Comparison of ENCODE assay signal across 13 cellular contexts in genomic region chr6:169289671-169290408, GRCh38. TPM values are rescaled to one million over a fixed set of nuclear protein-coding genes. Genes with fewer than 3 reads are reported as not detected.
DNase-seq lines count a peak whose midpoint lies in the region; ATAC-seq and FAIRE-seq lines count a peak whose summit lies in the region.
"Had no signal": no experiment of that assay in that cellular context is flagged by ENCODE, and none has a peak within 500 bp of the region (broad histone marks: within the 10 kb centered on the region; RNA-seq: fewer than 3 reads in every experiment).

No MANE protein-coding gene starts in this region.

- FAIRE-seq in urothelium cell line (lab: Jason Lieb, UNC), result peak; percentile 83

- peak; percentile 85 for ATAC-seq in left ventricle myocardium superior
- ATAC-seq: activated T-cell treated with anti-CD3 and anti-CD28 coated beads, Interleukin-2, amount 50 U/mL, for 72 hours had no signal

- DNase-seq in NCI-H748 (lab: John Stamatoyannopoulos, UW; ENCODE audit: unreplicated experiment), result peak; percentile 11
- no peak for DNase-seq in NCI-H748 treated with DMSO at 0.1 percent for 48 hours (lab: John Stamatoyannopoulos, UW)
- peak; percentile 49 for DNase-seq in astrocyte of the hippocampus (ENCODE audit: low read depth, low spot score)
- peak; percentile 67 for DNase-seq in left ventricle myocardium superior
- no peak for DNase-seq in urothelium cell line (ENCODE audit: low spot score)
- no peak for DNase-seq in NCI-H446 (lab: John Stamatoyannopoulos, UW)
- DNase-seq in NCI-H2227 (lab: John Stamatoyannopoulos, UW; ENCODE audit: unreplicated experiment), result no peak
- no peak for DNase-seq in activated CD8-positive, alpha-beta memory T cell treated with anti-CD3 and anti-CD28 coated beads, Interleukin-2, amount 50 U/mL, for 48 hours
- DNase-seq: 8988T; activated T-cell treated with anti-CD3 and anti-CD28 coated beads, Interleukin-2, amount 50 U/mL, for 72 hours; H9; NCI-H1092 treated with DMSO at 0.1 percent for 48 hours; WERI-Rb-1 had no signal

- intact Hi-C loops in left ventricle myocardium superior (cut with micrococcal nuclease), result no loop called here

RNA-seq across cellular contexts. Expression of gene THBS2, which starts 36.2 kb away (rescaled TPM):
- 10.7 TPM for total RNA-seq in left ventricle myocardium superior
- total RNA-seq: activated T-cell treated with anti-CD3 and anti-CD28 coated beads, Interleukin-2, amount 50 U/mL, for 72 hours had no signal

Comparison
In these comparisons a context has a peak if more than half of its experiments do, and no peak if none do; other contexts are left out.
1. DNase-seq: peak in NCI-H748 (single experiment), astrocyte of the hippocampus (single experiment) and left ventricle myocardium superior (single experiment); none in NCI-H748 treated with DMSO at 0.1 percent for 48 hours (single experiment), urothelium cell line (single experiment), NCI-H446 (0 of 2), NCI-H2227 (single experiment) and activated CD8-positive, alpha-beta memory T cell treated with anti-CD3 and anti-CD28 coated beads, Interleukin-2, amount 50 U/mL, for 48 hours (single experiment).